In the genomic region with DNA sequence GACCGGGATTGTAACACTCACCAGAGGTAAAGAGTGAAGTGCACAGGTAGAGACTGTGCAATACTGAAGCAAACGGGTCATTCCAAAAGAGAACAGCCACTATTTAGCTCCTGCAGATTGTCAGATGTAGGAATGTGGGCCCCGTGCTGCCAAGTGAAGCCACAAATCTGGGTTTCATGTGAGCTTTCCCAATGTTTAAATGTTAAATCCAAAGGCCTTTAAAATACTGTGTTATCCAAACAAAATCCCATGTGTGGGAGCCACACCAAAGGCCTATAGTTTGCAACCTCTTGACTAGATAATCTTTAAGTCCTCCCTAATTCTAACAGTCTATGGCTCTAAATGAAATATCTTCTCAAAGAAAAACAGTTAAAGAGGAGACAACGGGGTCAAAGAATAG, we compare ENCODE assay signal across 29 cellular contexts.
"Had no signal": no experiment of that assay in that cellular context is flagged by ENCODE, and none has a peak within 500 bp of the region (broad histone marks: within the 10 kb centered on the region; RNA-seq: fewer than 3 reads in every experiment).

No MANE protein-coding gene starts in this region.

- H3K27ac ChIP-seq: ascending aorta, brain microvascular endothelial cell, coronary artery, right lobe of liver, upper lobe of left lung, WERI-Rb-1 had no signal

- H3K27me3 ChIP-seq: ascending aorta, brain microvascular endothelial cell, dorsolateral prefrontal cortex, gastroesophageal sphincter, right lobe of liver, upper lobe of left lung had no signal

- H3K4me1 Mint-ChIP-seq: activated CD4-positive, alpha-beta memory T cell treated with anti-CD3 and anti-CD28 coated beads, Interleukin-2, amount 10 ng/mL, durations not matched to agents 7 days and 5 days; activated CD4-positive, alpha-beta T cell treated with anti-CD3 and anti-CD28 coated beads, Interleukin-2, amount 10 ng/mL, durations not matched to agents 24 days and 14 days; activated naive CD4-positive, alpha-beta T cell treated with anti-CD3 and anti-CD28 coated beads, Interleukin-2, amount 10 ng/mL, durations not matched to agents 7 days and 5 days; immature natural killer cell; naive thymus-derived CD8-positive, alpha-beta T cell; T-helper 17 cell had no signal

- H3K9me3 ChIP-seq: ascending aorta, gastroesophageal sphincter, right lobe of liver, upper lobe of left lung had no signal

- H3K4me3 Mint-ChIP-seq: activated CD4-positive, alpha-beta memory T cell treated with anti-CD3 and anti-CD28 coated beads, Interleukin-2, amount 10 ng/mL, durations not matched to agents 7 days and 5 days; activated CD4-positive, alpha-beta T cell treated with anti-CD3 and anti-CD28 coated beads, Interleukin-2, amount 10 ng/mL, durations not matched to agents 24 days and 14 days; activated naive CD4-positive, alpha-beta T cell treated with anti-CD3 and anti-CD28 coated beads, Interleukin-2, amount 10 ng/mL, durations not matched to agents 7 days and 5 days; activated naive CD8-positive, alpha-beta T cell treated with anti-CD3 and anti-CD28 coated beads, Interleukin-2, amount 10 ng/mL, durations not matched to agents 7 days and 5 days; activated T-cell treated with anti-CD3 and anti-CD28 coated beads, Interleukin-2, amount 50 U/mL, for 24 hours; immature natural killer cell; naive thymus-derived CD8-positive, alpha-beta T cell; stimulated activated naive CD8-positive, alpha-beta T cell treated with anti-CD3 and anti-CD28 coated beads, Interleukin-15, Interleukin-2, amounts not matched to agents 100 ng/mL and 50 ng/mL, for 24 hours; T-helper 17 cell had no signal

- H3K9me3 Mint-ChIP-seq: activated CD4-positive, alpha-beta memory T cell treated with anti-CD3 and anti-CD28 coated beads, Interleukin-2, amount 10 ng/mL, durations not matched to agents 7 days and 5 days; activated CD4-positive, alpha-beta T cell treated with anti-CD3 and anti-CD28 coated beads, Interleukin-2, amount 10 ng/mL, durations not matched to agents 24 days and 14 days; activated naive CD4-positive, alpha-beta T cell treated with anti-CD3 and anti-CD28 coated beads, Interleukin-2, amount 10 ng/mL, durations not matched to agents 7 days and 5 days; activated naive CD8-positive, alpha-beta T cell treated with anti-CD3 and anti-CD28 coated beads, Interleukin-2, amount 10 ng/mL, durations not matched to agents 7 days and 5 days; activated T-cell treated with anti-CD3 and anti-CD28 coated beads, Interleukin-2, amount 50 U/mL, for 24 hours; immature natural killer cell; naive thymus-derived CD8-positive, alpha-beta T cell; stimulated activated naive CD8-positive, alpha-beta T cell treated with anti-CD3 and anti-CD28 coated beads, Interleukin-15, Interleukin-2, amounts not matched to agents 100 ng/mL and 50 ng/mL, for 24 hours had no signal

- H3K36me3 Mint-ChIP-seq: activated naive CD4-positive, alpha-beta T cell treated with anti-CD3 and anti-CD28 coated beads, Interleukin-2, amount 10 ng/mL, durations not matched to agents 7 days and 5 days; activated naive CD8-positive, alpha-beta T cell treated with anti-CD3 and anti-CD28 coated beads, Interleukin-2, amount 10 ng/mL, durations not matched to agents 7 days and 5 days; immature natural killer cell; naive thymus-derived CD8-positive, alpha-beta T cell had no signal

- ATAC-seq: gastroesophageal sphincter; left colon; naive thymus-derived CD8-positive, alpha-beta T cell; T-helper 17 cell had no signal

- H3K27ac Mint-ChIP-seq: activated CD4-positive, alpha-beta memory T cell treated with anti-CD3 and anti-CD28 coated beads, Interleukin-2, amount 10 ng/mL, durations not matched to agents 7 days and 5 days; activated CD4-positive, alpha-beta T cell treated with anti-CD3 and anti-CD28 coated beads, Interleukin-2, amount 10 ng/mL, durations not matched to agents 24 days and 14 days; activated naive CD4-positive, alpha-beta T cell treated with anti-CD3 and anti-CD28 coated beads, Interleukin-2, amount 10 ng/mL, durations not matched to agents 7 days and 5 days; activated naive CD8-positive, alpha-beta T cell treated with anti-CD3 and anti-CD28 coated beads, Interleukin-2, amount 10 ng/mL, durations not matched to agents 7 days and 5 days; activated T-cell treated with anti-CD3 and anti-CD28 coated beads, Interleukin-2, amount 50 U/mL, for 24 hours; immature natural killer cell; naive thymus-derived CD8-positive, alpha-beta T cell; stimulated activated naive CD8-positive, alpha-beta T cell treated with anti-CD3 and anti-CD28 coated beads, Interleukin-15, Interleukin-2, amounts not matched to agents 100 ng/mL and 50 ng/mL, for 24 hours; T-helper 17 cell had no signal

- DNase-seq: activated CD4-positive, alpha-beta memory T cell treated with anti-CD3 and anti-CD28 coated beads, Interleukin-2, amount 10 ng/mL, durations not matched to agents 7 days and 5 days; activated CD4-positive, alpha-beta T cell treated with anti-CD3 and anti-CD28 coated beads, Interleukin-2, amount 10 ng/mL, durations not matched to agents 24 days and 14 days; activated CD4-positive, CD25-positive, alpha-beta regulatory T cell treated with anti-CD3 and anti-CD28 coated beads, Interleukin-2, amount 50 U/mL, for 72 hours; activated CD8-positive, alpha-beta memory T cell treated with anti-CD3 and anti-CD28 coated beads, Interleukin-2, amount 50 U/mL, for 48 hours; activated gamma-delta T cell; activated naive CD4-positive, alpha-beta T cell treated with anti-CD3 and anti-CD28 coated beads, Interleukin-2, amount 10 ng/mL, durations not matched to agents 7 days and 5 days; activated naive CD8-positive, alpha-beta T cell treated with anti-CD3 and anti-CD28 coated beads, Interleukin-2, amount 10 ng/mL, durations not matched to agents 7 days and 5 days; activated T-cell treated with anti-CD3 and anti-CD28 coated beads, Interleukin-2, amount 50 U/mL, for 24 hours; brain microvascular endothelial cell; dorsolateral prefrontal cortex; effector memory CD4-positive, alpha-beta T cell; head of caudate nucleus; hypothalamus; immature natural killer cell; kidney; left colon; naive thymus-derived CD8-positive, alpha-beta T cell; posterior cingulate gyrus; right lobe of liver; stimulated activated CD4-positive, alpha-beta T cell treated with anti-CD3 and anti-CD28 coated beads, Interleukin-12 subunit alpha, Interleukin-12 subunit beta, amount 100 ng/mL, for 4 hours; stimulated activated CD4-positive, alpha-beta T cell treated with anti-CD3 and anti-CD28 coated beads, Interleukin-4, amount 100 ng/mL, for 1 hour; T-helper 17 cell; T1000; upper lobe of left lung; WERI-Rb-1 had no signal

- H3K4me3 ChIP-seq: ascending aorta, coronary artery, dorsolateral prefrontal cortex, gastroesophageal sphincter, right lobe of liver, upper lobe of left lung had no signal

- H3K36me3 ChIP-seq: ascending aorta, brain microvascular endothelial cell, gastroesophageal sphincter, right lobe of liver, upper lobe of left lung, WERI-Rb-1 had no signal
